8 cellular contexts compared by ENCODE assay signal in genomic region chr2:211611061-211611518, GRCh38.
A peak's percentile ranks its signal among the peaks of the same experiment; 100 is the strongest.
DNase-seq lines count a peak whose midpoint lies in the region; ATAC-seq lines count a peak whose summit lies in the region.

No MANE protein-coding gene starts in this region.

- no peaks in the 10 kb centered on the region for H3K4me1 ChIP-seq in GM23248 (ENCODE audit: insufficient read depth)

- H3K36me3 ChIP-seq in GM23248 (ENCODE audit: low read depth), result no peaks in the 10 kb centered on the region

- no peaks in the 10 kb centered on the region for H3K27me3 ChIP-seq in GM23248 (replicated peaks; ENCODE audit: insufficient read depth)

- H3K9me3 ChIP-seq in GM23248 (ENCODE audit: low read depth), result no peaks in the 10 kb centered on the region

- no peaks in the 10 kb centered on the region for H3F3A ChIP-seq in GM23248 (ENCODE audit: insufficient read depth)

- no peak overlapping the region; the same call in 1 of the 2 replicates for H2AFZ ChIP-seq in GM23248

- peak overlapping the region; percentile 1; the same call in 1 of the 2 replicates for H3K4me3 ChIP-seq in GM23248

- no peak overlapping the region for H3K27ac ChIP-seq in GM23248

- no peaks in the 10 kb centered on the region for H3K9me2 ChIP-seq in GM23248 (ENCODE audit: insufficient read depth)

- 59 to 64% methylated on average over 6 of the region's 6 CpGs for WGBS in GM23248 (ENCODE audit: low coverage in 1 of 2, low lambda C conversion rate in 2 of 2, missing lambda C conversion rate in 2 of 2), 2 experiments

- ATAC-seq in GM21528 (IDR thresholded peaks at IDR 0.05; ENCODE audit: low FRiP score, unreplicated experiment), result no peak

- in situ Hi-C loops in GM23248 (cut with MboI), result no loop called here

- peak; percentile 63 for DNase-seq in COLO829 (ENCODE audit: low spot score)
- peak; percentile 2 for DNase-seq in GM23248
- DNase-seq in NCI-H345 (lab: John Stamatoyannopoulos, UW), result peak; percentile 49
- DNase-seq in central memory CD4-positive, alpha-beta T cell, result peak; percentile 28
- no peak for DNase-seq in cerebellum (ENCODE audit: low spot score)
- no peak for DNase-seq in dedifferentiated amniotic fluid mesenchymal stem cell (ENCODE audit: extremely low spot score)
- no peak for DNase-seq in kidney glomerular epithelial cell (lab: John Stamatoyannopoulos, UW)

- H3K4me2 ChIP-seq in GM23248 (ENCODE audit: unreplicated experiment), result no peak overlapping the region

- no peaks in the 10 kb centered on the region for H4K20me1 ChIP-seq in GM23248 (ENCODE audit: insufficient read depth)

- no peaks in the 10 kb centered on the region for H3K79me2 ChIP-seq in GM23248 (ENCODE audit: insufficient read depth)

- no peak overlapping the region for H3K9ac ChIP-seq in GM23248

Comparison
In these comparisons a context has a peak if more than half of its experiments do, and no peak if none do; other contexts are left out.
1. DNase-seq: peak in COLO829 (single experiment), GM23248 (single experiment), NCI-H345 (single experiment) and central memory CD4-positive, alpha-beta T cell (single experiment); none in cerebellum (single experiment), dedifferentiated amniotic fluid mesenchymal stem cell (single experiment) and kidney glomerular epithelial cell (single experiment).